ENCODE assay signal across 8 cellular contexts in genomic region chr2:200306969-200307811, GRCh38. TPM values are rescaled to one million over a fixed set of nuclear protein-coding genes. Genes with fewer than 3 reads are reported as not detected.
A peak's percentile ranks its signal among the peaks of the same experiment; 100 is the strongest.
DNase-seq lines count a peak whose midpoint lies in the region; ATAC-seq and TF ChIP-seq lines count a peak whose summit lies in the region.

No MANE protein-coding gene starts in this region.

- WGBS in gastroesophageal sphincter (ENCODE audit: low coverage in 1 of 2), 2 donors = 1% methylated on average over 16 of the region's 128 CpGs; no CpG with 5 or more reads in 1 of the 2 donors

- ATAC-seq in GM18499 (IDR thresholded peaks at IDR 0.05; ENCODE audit: insufficient read depth, unreplicated experiment) = peak; percentile 34
- ATAC-seq in HG02798 (IDR thresholded peaks at IDR 0.05; ENCODE audit: poor library complexity, unreplicated experiment) = peak; percentile 65
- peak; percentile 71 for ATAC-seq in gastroesophageal sphincter

- H3K36me3 ChIP-seq in NT2/D1 (ENCODE audit: insufficient read depth, insufficient read length, low read length) (no peaks in the 10 kb centered on the region), gastroesophageal sphincter (no peaks in the 10 kb centered on the region)

- H3K4me3 ChIP-seq in NT2/D1 (ENCODE audit: insufficient read length, low read depth) = peak overlapping the region; percentile 67
- peak overlapping the region; percentile 86 for H3K4me3 ChIP-seq in gastroesophageal sphincter

- peak overlapping the region; percentile 82 for H3K9ac ChIP-seq in NT2/D1 (ENCODE audit: insufficient read length, low read depth)

- peak in 1 of 2 donors; percentile 17 for TF ChIP-seq POLR2A in gastroesophageal sphincter (IDR thresholded peaks at IDR 0.05)

- H3K27me3 ChIP-seq in NT2/D1 (ENCODE audit: insufficient read depth, insufficient read length) = peaks cover 34% of the 10 kb centered on the region
- H3K27me3 ChIP-seq in gastroesophageal sphincter = no peaks in the 10 kb centered on the region

- DNase-seq in A172 (ENCODE audit: low spot score) = peak; percentile 19
- DNase-seq in NT2/D1 (ENCODE audit: low read depth, low spot score) = no peak
- peak; percentile 8 for DNase-seq in activated gamma-delta T cell treated with Interleukin-2 at 50 U/mL for 16 hours
- peak; percentile 29 for DNase-seq in occipital lobe (lab: John Stamatoyannopoulos, UW)
- DNase-seq in NCI-H1048 (lab: John Stamatoyannopoulos, UW) = no peak

- peak overlapping the region; percentile 77 to 95 (median 93) for H3K27ac ChIP-seq in gastroesophageal sphincter

- peak in 1 of 4 experiments; percentile 5 for TF ChIP-seq CTCF in gastroesophageal sphincter (IDR thresholded peaks at IDR 0.05)

- no peak for TF ChIP-seq EP300 in gastroesophageal sphincter (IDR thresholded peaks at IDR 0.05)

- H3K9me3 ChIP-seq in NT2/D1 (ENCODE audit: insufficient read depth, low read length) (no peaks in the 10 kb centered on the region), gastroesophageal sphincter (no peaks in the 10 kb centered on the region)

- no peaks in the 10 kb centered on the region for H3K4me1 ChIP-seq in NT2/D1 (ENCODE audit: insufficient read depth, insufficient read length)
- H3K4me1 ChIP-seq in gastroesophageal sphincter = peaks cover 0 to 41% (median 3%) of the 10 kb centered on the region in 3 donors

RNA-seq across cellular contexts. Expression of gene SPATS2L, which starts 0.7 kb away (rescaled TPM):
- total RNA-seq in A172 (2014; rRNA removed; shearing (Covaris generic)) = 150 and 154 TPM in 2 replicates
- total RNA-seq in gastroesophageal sphincter (100 to 1,000 TPM in 2 of 4 donors, 10 to 100 TPM in 2; 50.6 to 120 (median 91.5) TPM), occipital lobe (43.8 TPM)

Comparison
In these comparisons a context has a peak if more than half of its experiments do, and no peak if none do; other contexts are left out.
1. DNase-seq: peak in A172 (single experiment), activated gamma-delta T cell treated with Interleukin-2 at 50 U/mL for 16 hours (single experiment) and occipital lobe (single experiment); none in NT2/D1 (single experiment) and NCI-H1048 (single experiment).
2. Peak in every context shown above with its lines, with median percentiles within 50 percentile points of each other: ATAC-seq.